Comparison of ENCODE assay signal across 1 cellular context in the genomic region with DNA sequence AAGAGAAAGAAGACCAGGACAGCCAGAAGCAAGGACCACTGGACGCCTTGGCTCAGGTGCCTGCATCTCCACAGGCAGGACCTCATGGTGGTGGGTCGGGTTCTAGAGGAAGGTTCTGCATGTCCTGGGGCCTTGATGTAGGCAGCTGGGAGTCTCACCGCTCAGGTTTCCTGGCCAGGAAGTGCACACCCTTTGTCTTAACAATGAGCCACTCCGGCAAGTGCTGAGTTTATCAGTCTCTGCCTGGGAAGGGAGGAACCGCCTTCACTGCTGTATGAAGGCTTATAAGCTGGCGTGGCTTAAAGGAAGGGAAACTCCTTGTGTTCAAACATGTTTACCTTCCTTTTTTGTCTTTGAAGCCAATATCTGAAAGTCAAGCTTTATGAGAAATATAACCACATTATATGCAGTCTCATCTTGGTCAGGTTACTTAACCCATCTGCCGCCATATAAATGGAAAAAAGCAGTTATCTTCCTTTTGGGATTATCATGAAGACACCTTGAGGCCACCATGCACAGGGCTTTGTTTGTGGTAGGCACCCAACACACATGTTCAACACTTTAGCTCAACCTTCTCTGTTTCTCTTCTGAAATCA.
TF ChIP-seq lines count a peak whose summit lies in the region.

Gene ST6GALNAC1, minus strand, starts transcription at position 205 of the 596 bp plus-strand sequence. Its CDS starts 119 bp downstream, at position 86.

TF ChIP-seq in K562, 482 proteins besides CTCF, POLR2A, EP300 and RAD21 (continued from another document):
- TF ChIP-seq, protein P1, sequence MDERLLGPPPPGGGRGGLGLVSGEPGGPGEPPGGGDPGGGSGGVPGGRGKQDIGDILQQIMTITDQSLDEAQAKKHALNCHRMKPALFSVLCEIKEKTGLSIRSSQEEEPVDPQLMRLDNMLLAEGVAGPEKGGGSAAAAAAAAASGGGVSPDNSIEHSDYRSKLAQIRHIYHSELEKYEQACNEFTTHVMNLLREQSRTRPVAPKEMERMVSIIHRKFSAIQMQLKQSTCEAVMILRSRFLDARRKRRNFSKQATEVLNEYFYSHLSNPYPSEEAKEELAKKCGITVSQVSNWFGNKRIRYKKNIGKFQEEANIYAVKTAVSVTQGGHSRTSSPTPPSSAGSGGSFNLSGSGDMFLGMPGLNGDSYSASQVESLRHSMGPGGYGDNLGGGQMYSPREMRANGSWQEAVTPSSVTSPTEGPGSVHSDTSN (CRISPR knock-in tag; IDR thresholded peaks at IDR 0.05; ENCODE audit: low read depth), result no peak
- TF ChIP-seq, protein P1 (tag; conservative IDR thresholded peaks at IDR 0.05; ENCODE audit: low read depth), result peak; percentile 37; the same call in 1 of the 2 replicates
- TF ChIP-seq XRCC4 (IDR thresholded peaks at IDR 0.05; ENCODE audit: extremely low read depth, insufficient read depth, insufficient read length) (no peak), KDM1A (IDR thresholded peaks at IDR 0.05) (no peak; a peak in 1 of 4 replicates), SMC3 (conservative IDR thresholded peaks at IDR 0.05; ENCODE audit: insufficient read depth, low read depth, low read length) (no peak), KAT8 (IDR thresholded peaks at IDR 0.05; ENCODE audit: low read depth) (peak; percentile 13; the same call in 1 of the 2 replicates), RBBP5 (IDR thresholded peaks at IDR 0.05; ENCODE audit: borderline replicate concordance, insufficient read depth, low read length, poor library complexity, severe bottlenecking) (peak; percentile 41), BRD9 (IDR thresholded peaks at IDR 0.05; ENCODE audit: low read depth, partially characterized antibody) (peak; percentile 24), GATAD2A (IDR thresholded peaks at IDR 0.05) (0 out of 2 replicates have a peak, but pooled peaks have one; percentile 14), ZNF239 (CRISPR knock-in tag; IDR thresholded peaks at IDR 0.05) (0 out of 2 replicates have a peak, but pooled peaks have one; percentile 33), ZBTB7A (IDR thresholded peaks at IDR 0.05; ENCODE audit: borderline replicate concordance, control insufficient read depth, low read depth, low read length) (no peak), DPF2 (IDR thresholded peaks at IDR 0.05) (peak; percentile 79; the same call in 1 of the 2 replicates), BCOR (IDR thresholded peaks at IDR 0.05) (no peak), RERE (CRISPR knock-in tag; IDR thresholded peaks at IDR 0.05; ENCODE audit: borderline replicate concordance) (no peak), GTF2B (IDR thresholded peaks at IDR 0.05; ENCODE audit: extremely low read depth, insufficient read length) (peak; percentile 71), MECOM (CRISPR knock-in tag; IDR thresholded peaks at IDR 0.05) (peak; percentile 51; the same call in 1 of the 2 replicates), BRD4 (IDR thresholded peaks at IDR 0.05) (no peak), U2AF2 (optimal IDR thresholded peaks at IDR 0.05; ENCODE audit: low read depth, low read length) (no peak), MBD2 (IDR thresholded peaks at IDR 0.05; ENCODE audit: borderline replicate concordance, low read depth) (peak; percentile 38; the same call in 1 of the 2 replicates), ZSCAN32 (CRISPR knock-in tag; IDR thresholded peaks at IDR 0.05) (no peak), RNF2 (IDR thresholded peaks at IDR 0.05) (no peak; the same call in 1 of the 2 replicates), ZNF274 (IDR thresholded peaks at IDR 0.05; ENCODE audit: borderline replicate concordance, low read depth, low read length) (no peak), CTBP1 (IDR thresholded peaks at IDR 0.05; ENCODE audit: borderline replicate concordance) (peak; percentile 45; the same call in 1 of the 2 replicates)
- TF ChIP-seq, protein P2, sequence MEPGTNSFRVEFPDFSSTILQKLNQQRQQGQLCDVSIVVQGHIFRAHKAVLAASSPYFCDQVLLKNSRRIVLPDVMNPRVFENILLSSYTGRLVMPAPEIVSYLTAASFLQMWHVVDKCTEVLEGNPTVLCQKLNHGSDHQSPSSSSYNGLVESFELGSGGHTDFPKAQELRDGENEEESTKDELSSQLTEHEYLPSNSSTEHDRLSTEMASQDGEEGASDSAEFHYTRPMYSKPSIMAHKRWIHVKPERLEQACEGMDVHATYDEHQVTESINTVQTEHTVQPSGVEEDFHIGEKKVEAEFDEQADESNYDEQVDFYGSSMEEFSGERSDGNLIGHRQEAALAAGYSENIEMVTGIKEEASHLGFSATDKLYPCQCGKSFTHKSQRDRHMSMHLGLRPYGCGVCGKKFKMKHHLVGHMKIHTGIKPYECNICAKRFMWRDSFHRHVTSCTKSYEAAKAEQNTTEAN (CRISPR knock-in tag; IDR thresholded peaks at IDR 0.05), result no peak
TF ChIP-seq in K562: peak in this region for 123.
